1 cellular context compared by ENCODE assay signal in the genomic region with DNA sequence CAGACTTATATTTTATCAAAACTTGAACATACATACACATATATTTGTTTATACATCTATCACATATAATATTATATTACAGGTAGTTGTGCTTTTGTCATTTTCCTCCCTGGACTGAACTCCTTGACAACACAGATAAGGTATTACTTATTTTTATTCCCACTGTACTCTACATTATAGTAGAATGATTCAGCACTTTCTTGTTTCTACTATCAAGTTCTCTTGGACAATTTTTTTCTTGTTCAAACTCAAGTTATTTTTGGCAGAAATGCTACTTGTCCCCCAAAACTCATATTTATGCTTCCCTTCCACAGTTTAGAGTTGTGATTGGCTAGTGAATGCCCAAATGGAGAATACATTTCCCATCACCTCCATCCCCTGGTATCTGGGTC.
TF ChIP-seq lines count a peak whose summit lies in the region.

No MANE protein-coding gene starts in this region.

TF ChIP-seq in GM12891, 5 proteins besides CTCF, POLR2A, EP300 and RAD21 (continued from another document):
- TF ChIP-seq PAX5 (IDR thresholded peaks at IDR 0.05; ENCODE audit: insufficient read depth, low read length, severe bottlenecking): no peak
- no peak for TF ChIP-seq POU2F2 (IDR thresholded peaks at IDR 0.05; ENCODE audit: low read depth, low read length)
- no peak for TF ChIP-seq POLR2AphosphoS5 (IDR thresholded peaks at IDR 0.05; ENCODE audit: low read depth, low read length)
